8 cellular contexts compared by ENCODE assay signal in the genomic region with DNA sequence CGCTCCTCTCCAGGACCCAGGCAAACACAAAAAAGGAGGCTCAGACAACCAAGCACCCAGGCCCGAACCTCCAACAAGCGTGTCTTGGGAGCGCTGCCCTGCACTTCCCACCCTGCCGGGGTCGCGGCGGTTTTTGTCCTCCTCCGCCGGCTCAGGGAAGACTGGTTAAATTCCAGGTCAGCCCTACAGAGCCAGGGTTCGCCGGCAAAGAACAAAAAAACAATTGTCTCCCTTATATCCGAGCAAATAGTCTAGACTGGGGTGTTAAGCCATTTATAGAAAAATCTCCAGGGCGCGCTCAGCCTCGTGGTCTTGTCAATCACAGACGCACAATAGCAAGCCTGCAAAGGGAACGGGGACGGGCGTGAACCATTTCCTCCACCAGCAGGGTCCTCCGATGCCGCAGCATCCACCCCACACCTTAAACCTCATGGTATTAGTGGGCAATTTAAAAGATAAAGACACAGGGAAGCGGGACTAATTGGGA. TPM values are rescaled to one million over a fixed set of nuclear protein-coding genes. Genes with fewer than 3 reads are reported as not detected.
DNase-seq lines count a peak whose midpoint lies in the region.

No MANE protein-coding gene starts in this region.

- no peaks in the 10 kb centered on the region for H3K27me3 ChIP-seq in H7 (ENCODE audit: control insufficient read depth, insufficient read depth, low read length)

- H3K4me3 ChIP-seq in H7 (ENCODE audit: insufficient read depth, low read depth, low read length), result peak overlapping the region; percentile 73
- H3K4me3 ChIP-seq in skin epidermis, result peak overlapping the region in 6 of 7 experiments; percentile 32 to 55 (median 50)

- no peaks in the 10 kb centered on the region; the same call in 1 of the 2 replicates for H3K36me3 ChIP-seq in H7 (replicated peaks; ENCODE audit: control insufficient read depth, insufficient read depth, low read length)

- H3K27ac ChIP-seq in skin epidermis, result peak overlapping the region in 8 of 21 experiments; percentile 16 to 65 (median 52)

- peak; percentile 70 for DNase-seq in H7
- peak in 54 of 58 donors; percentile 7 to 80 (median 53) for DNase-seq in anterior cingulate cortex (lab: John Stamatoyannopoulos, UW)
- peak; percentile 49 for DNase-seq in iPS-NIHi11 (ENCODE audit: low spot score)
- no peak for DNase-seq in hepatic stellate cell (ENCODE audit: low spot score)
- no peak for DNase-seq in T1000 (lab: John Stamatoyannopoulos, UW)
- DNase-seq in LoVo (ENCODE audit: low spot score), result no peak
- DNase-seq in NCI-H1092 treated with DMSO at 0.1 percent for 48 hours (lab: John Stamatoyannopoulos, UW), result no peak

RNA-seq across cellular contexts. Expression of gene BCAT1, which starts 46.9 kb away (rescaled TPM):
- total RNA-seq in H7 (2014; rRNA removed; shearing (Covaris generic)), result 150 and 157 TPM in 2 replicates

Comparison
In these comparisons a context has a peak if more than half of its experiments do, and no peak if none do; other contexts are left out.
1. DNase-seq: peak in H7 (single experiment), anterior cingulate cortex (54 of 58) and iPS-NIHi11 (single experiment); none in hepatic stellate cell (single experiment), T1000 (single experiment), LoVo (single experiment) and NCI-H1092 treated with DMSO at 0.1 percent for 48 hours (single experiment).